Comparison of ENCODE assay signal across 11 cellular contexts in the genomic region with DNA sequence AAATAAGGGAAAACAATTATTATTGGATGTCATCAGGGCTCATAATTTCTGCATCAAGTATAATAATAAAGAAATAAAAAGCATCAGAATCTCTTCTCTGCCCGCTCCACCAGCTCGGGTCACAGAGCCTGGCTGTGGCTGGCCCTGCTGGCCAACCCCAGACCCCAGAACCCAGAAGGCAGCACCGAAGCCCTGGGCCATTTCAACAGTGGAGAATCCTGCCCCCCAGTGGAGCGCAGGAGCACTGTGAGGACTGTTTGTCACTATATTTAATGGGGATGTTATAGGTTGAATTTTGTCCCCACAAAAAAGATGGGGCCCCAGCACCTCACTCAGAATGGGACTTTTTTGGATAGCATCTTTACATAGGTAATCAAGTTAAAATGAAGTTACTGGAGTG. TPM values are rescaled to one million over a fixed set of nuclear protein-coding genes. Genes with fewer than 3 reads are reported as not detected.
DNase-seq lines count a peak whose midpoint lies in the region; ATAC-seq, FAIRE-seq and TF ChIP-seq lines count a peak whose summit lies in the region.
"Had no signal": no experiment of that assay in that cellular context is flagged by ENCODE, and none has a peak within 500 bp of the region (broad histone marks: within the 10 kb centered on the region; RNA-seq: fewer than 3 reads in every experiment).

No MANE protein-coding gene starts in this region.

- TF ChIP-seq CTCF in GM12873 (IDR thresholded peaks at IDR 0.05; ENCODE audit: insufficient read depth, low read depth, low read length, missing control alignments) (peak; percentile 46), RWPE2 (IDR thresholded peaks at IDR 0.05; ENCODE audit: poor library complexity, severe bottlenecking) (peak; percentile 46), esophagus muscularis mucosa (IDR thresholded peaks at IDR 0.05) (peak in 2 of 3 experiments; percentile 10 to 34), parathyroid adenoma (IDR thresholded peaks at IDR 0.05) (peak; percentile 18)

- H3K9me3 ChIP-seq in RWPE2 (ENCODE audit: severe bottlenecking) (peaks cover 1% of the 10 kb centered on the region), esophagus muscularis mucosa (no peaks in the 10 kb centered on the region), parathyroid adenoma (ENCODE audit: control insufficient read depth, low read length) (no peaks in the 10 kb centered on the region), small intestine (ENCODE audit: control insufficient read depth, low read depth) (no peaks in the 10 kb centered on the region)

- intact Hi-C loops in esophagus muscularis mucosa (cut with DNase I) = no loop called here

- H3K9ac ChIP-seq in parathyroid adenoma = no peak overlapping the region

- no peak overlapping the region for H3K4me2 ChIP-seq in parathyroid adenoma (ENCODE audit: low read length)

- H3K4me1 ChIP-seq in RWPE2 (ENCODE audit: insufficient read depth, poor library complexity, severe bottlenecking) (peaks cover 24% of the 10 kb centered on the region), esophagus muscularis mucosa (peaks cover 0 to 8% (median 2%) of the 10 kb centered on the region in 4 donors), parathyroid adenoma (no peaks in the 10 kb centered on the region), small intestine (ENCODE audit: control insufficient read depth in 2 of 2, insufficient read depth in 1 of 2, low read depth in 1 of 2, low read length in 1 of 2) (no peaks in the 10 kb centered on the region)

- TF ChIP-seq EP300 in esophagus muscularis mucosa (IDR thresholded peaks at IDR 0.05) = no peak

- H3K27me3 ChIP-seq in RWPE2 (ENCODE audit: insufficient read depth, poor library complexity, severe bottlenecking) (no peaks in the 10 kb centered on the region), esophagus muscularis mucosa (no peaks in the 10 kb centered on the region), parathyroid adenoma (ENCODE audit: control insufficient read depth, insufficient read depth, low read length) (no peaks in the 10 kb centered on the region), small intestine (ENCODE audit: control insufficient read depth in 2 of 2, insufficient read depth in 2 of 2, low read length in 2 of 2) (no peaks in the 10 kb centered on the region)

- no peak overlapping the region for H2AFZ ChIP-seq in parathyroid adenoma

- no peaks in the 10 kb centered on the region for H3K79me2 ChIP-seq in parathyroid adenoma

- WGBS in esophagus muscularis mucosa = 58% methylated on average over 4 of the region's 4 CpGs
- 76 to 79% (median 76%) methylated on average over 4 of the region's 4 CpGs for WGBS in small intestine, 3 donors

- H3K27ac ChIP-seq in RWPE2 (ENCODE audit: poor library complexity, severe bottlenecking) (peak overlapping the region; percentile 65), esophagus muscularis mucosa (replicated peaks in 1 of 4) (peak overlapping the region in 3 of 4 donors; percentile 17 to 44 (median 30)), parathyroid adenoma (no peak overlapping the region), small intestine (ENCODE audit: low read depth in 1 of 2, low read length in 1 of 2) (peak overlapping the region in 1 of 2 donors; percentile 23)

- TF ChIP-seq POLR2A in esophagus muscularis mucosa (IDR thresholded peaks at IDR 0.05; ENCODE audit: low read depth) = no peak

- no peak overlapping the region for H3K4me3 ChIP-seq in RWPE2 (ENCODE audit: severe bottlenecking)
- H3K4me3 ChIP-seq in esophagus muscularis mucosa = no peak overlapping the region
- no peak overlapping the region for H3K4me3 ChIP-seq in parathyroid adenoma (ENCODE audit: low read depth, low read length)
- H3K4me3 ChIP-seq in small intestine (ENCODE audit: low read depth in 1 of 2, low read length in 2 of 2) = no peak overlapping the region

- no peak for ATAC-seq in RWPE2 (ENCODE audit: low read depth)

- H3K36me3 ChIP-seq in RWPE2 (ENCODE audit: low read depth) (peaks cover 20% of the 10 kb centered on the region), esophagus muscularis mucosa (peaks cover 0 to 57% (median 27%) of the 10 kb centered on the region in 4 donors), parathyroid adenoma (ENCODE audit: control insufficient read depth, insufficient read depth, low read length) (no peaks in the 10 kb centered on the region), small intestine (ENCODE audit: control insufficient read depth in 2 of 2, insufficient read depth in 2 of 2, low read length in 2 of 2) (no peaks in the 10 kb centered on the region)

- DNase-seq in RWPE2 (ENCODE audit: low spot score) = no peak
- no peak for DNase-seq in esophagus muscularis mucosa (ENCODE audit: extremely low spot score)
- no peak for DNase-seq in cerebellar cortex (ENCODE audit: low spot score)
- no peak for DNase-seq in hippocampal formation (lab: John Stamatoyannopoulos, UW)
- DNase-seq in NCI-H226 = no peak
- no peak for DNase-seq in small intestine
- DNase-seq: left cardiac atrium, NCI-H1092 treated with DMSO at 0.1 percent for 48 hours had no signal

- no peak for FAIRE-seq in small intestine (lab: Jason Lieb, UNC)

RNA-seq across cellular contexts. Expression of a gene that starts 27.3 kb away (rescaled TPM):
- 10 to 100 TPM; 14.9 to 25.4 (median 16.3) TPM for total RNA-seq in esophagus muscularis mucosa
- polyA plus RNA-seq in small intestine = 1 to 10 TPM; 3.8 to 9.2 (median 4.9) TPM

RNA-seq across cellular contexts. Expression of a gene that starts 33.5 kb away (rescaled TPM):
- not detected for total RNA-seq in esophagus muscularis mucosa
- not detected for polyA plus RNA-seq in small intestine
- total RNA-seq: activated CD8-positive, alpha-beta memory T cell treated with anti-CD3 and anti-CD28 coated beads for 36 hours; left cardiac atrium had no signal
